ENCODE assay signal across 1 cellular context in the genomic region with DNA sequence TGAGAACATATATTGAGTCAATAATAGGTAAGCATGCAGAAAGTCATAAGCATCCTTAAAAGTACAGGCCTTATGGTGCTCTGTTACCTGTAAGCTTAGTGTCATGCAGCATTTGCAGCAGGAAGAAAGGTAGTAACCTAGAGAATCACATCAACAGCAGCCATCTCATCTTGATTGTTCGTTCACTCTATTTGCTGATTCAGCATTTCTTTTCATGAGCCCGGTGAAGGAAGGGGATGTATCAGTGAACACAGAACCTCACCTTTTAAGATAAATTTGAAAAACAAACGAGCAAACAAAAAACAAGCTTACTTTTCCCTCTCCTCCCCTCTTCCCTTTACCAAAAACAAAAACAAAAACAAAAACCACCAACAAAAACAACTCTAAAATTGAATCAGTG.
TF ChIP-seq lines count a peak whose summit lies in the region.

No MANE protein-coding gene starts in this region.

TF ChIP-seq in H1, 55 proteins besides CTCF, POLR2A, EP300 and RAD21:
- TF ChIP-seq CHD1 (IDR thresholded peaks at IDR 0.05; ENCODE audit: low read depth, low read length) (no peak), FOSL1 (IDR thresholded peaks at IDR 0.05; ENCODE audit: insufficient read depth, low read depth, low read length) (no peak), CBX8 (IDR thresholded peaks at IDR 0.05; ENCODE audit: borderline replicate concordance, low read depth, low read length) (no peak), POU5F1 (IDR thresholded peaks at IDR 0.05; ENCODE audit: low read depth, low read length) (no peak), SP1 (IDR thresholded peaks at IDR 0.05; ENCODE audit: low read depth, low read length) (no peak), SUZ12 (IDR thresholded peaks at IDR 0.05; ENCODE audit: low read length) (no peak), YY1 (IDR thresholded peaks at IDR 0.05; ENCODE audit: low read depth, low read length) (no peak), CHD2 (IDR thresholded peaks at IDR 0.05; ENCODE audit: low read length) (no peak), BACH1 (IDR thresholded peaks at IDR 0.05; ENCODE audit: low read length) (peak; percentile 46; the same call in 1 of the 2 replicates), SP4 (IDR thresholded peaks at IDR 0.05; ENCODE audit: low read length) (no peak), MAFK (IDR thresholded peaks at IDR 0.05; ENCODE audit: low read depth, low read length) (peak; percentile 100), KDM4A (IDR thresholded peaks at IDR 0.05; ENCODE audit: low read depth, low read length, severe bottlenecking) (no peak), SP2 (IDR thresholded peaks at IDR 0.05; ENCODE audit: low read length) (no peak)
- TF ChIP-seq, protein P1, sequence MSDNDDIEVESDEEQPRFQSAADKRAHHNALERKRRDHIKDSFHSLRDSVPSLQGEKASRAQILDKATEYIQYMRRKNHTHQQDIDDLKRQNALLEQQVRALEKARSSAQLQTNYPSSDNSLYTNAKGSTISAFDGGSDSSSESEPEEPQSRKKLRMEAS (IDR thresholded peaks at IDR 0.05), result no peak
- TF ChIP-seq, protein P2, sequence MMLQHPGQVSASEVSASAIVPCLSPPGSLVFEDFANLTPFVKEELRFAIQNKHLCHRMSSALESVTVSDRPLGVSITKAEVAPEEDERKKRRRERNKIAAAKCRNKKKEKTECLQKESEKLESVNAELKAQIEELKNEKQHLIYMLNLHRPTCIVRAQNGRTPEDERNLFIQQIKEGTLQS (IDR thresholded peaks at IDR 0.05; ENCODE audit: insufficient read depth, low read depth, low read length), result no peak
- TF ChIP-seq, protein P3, sequence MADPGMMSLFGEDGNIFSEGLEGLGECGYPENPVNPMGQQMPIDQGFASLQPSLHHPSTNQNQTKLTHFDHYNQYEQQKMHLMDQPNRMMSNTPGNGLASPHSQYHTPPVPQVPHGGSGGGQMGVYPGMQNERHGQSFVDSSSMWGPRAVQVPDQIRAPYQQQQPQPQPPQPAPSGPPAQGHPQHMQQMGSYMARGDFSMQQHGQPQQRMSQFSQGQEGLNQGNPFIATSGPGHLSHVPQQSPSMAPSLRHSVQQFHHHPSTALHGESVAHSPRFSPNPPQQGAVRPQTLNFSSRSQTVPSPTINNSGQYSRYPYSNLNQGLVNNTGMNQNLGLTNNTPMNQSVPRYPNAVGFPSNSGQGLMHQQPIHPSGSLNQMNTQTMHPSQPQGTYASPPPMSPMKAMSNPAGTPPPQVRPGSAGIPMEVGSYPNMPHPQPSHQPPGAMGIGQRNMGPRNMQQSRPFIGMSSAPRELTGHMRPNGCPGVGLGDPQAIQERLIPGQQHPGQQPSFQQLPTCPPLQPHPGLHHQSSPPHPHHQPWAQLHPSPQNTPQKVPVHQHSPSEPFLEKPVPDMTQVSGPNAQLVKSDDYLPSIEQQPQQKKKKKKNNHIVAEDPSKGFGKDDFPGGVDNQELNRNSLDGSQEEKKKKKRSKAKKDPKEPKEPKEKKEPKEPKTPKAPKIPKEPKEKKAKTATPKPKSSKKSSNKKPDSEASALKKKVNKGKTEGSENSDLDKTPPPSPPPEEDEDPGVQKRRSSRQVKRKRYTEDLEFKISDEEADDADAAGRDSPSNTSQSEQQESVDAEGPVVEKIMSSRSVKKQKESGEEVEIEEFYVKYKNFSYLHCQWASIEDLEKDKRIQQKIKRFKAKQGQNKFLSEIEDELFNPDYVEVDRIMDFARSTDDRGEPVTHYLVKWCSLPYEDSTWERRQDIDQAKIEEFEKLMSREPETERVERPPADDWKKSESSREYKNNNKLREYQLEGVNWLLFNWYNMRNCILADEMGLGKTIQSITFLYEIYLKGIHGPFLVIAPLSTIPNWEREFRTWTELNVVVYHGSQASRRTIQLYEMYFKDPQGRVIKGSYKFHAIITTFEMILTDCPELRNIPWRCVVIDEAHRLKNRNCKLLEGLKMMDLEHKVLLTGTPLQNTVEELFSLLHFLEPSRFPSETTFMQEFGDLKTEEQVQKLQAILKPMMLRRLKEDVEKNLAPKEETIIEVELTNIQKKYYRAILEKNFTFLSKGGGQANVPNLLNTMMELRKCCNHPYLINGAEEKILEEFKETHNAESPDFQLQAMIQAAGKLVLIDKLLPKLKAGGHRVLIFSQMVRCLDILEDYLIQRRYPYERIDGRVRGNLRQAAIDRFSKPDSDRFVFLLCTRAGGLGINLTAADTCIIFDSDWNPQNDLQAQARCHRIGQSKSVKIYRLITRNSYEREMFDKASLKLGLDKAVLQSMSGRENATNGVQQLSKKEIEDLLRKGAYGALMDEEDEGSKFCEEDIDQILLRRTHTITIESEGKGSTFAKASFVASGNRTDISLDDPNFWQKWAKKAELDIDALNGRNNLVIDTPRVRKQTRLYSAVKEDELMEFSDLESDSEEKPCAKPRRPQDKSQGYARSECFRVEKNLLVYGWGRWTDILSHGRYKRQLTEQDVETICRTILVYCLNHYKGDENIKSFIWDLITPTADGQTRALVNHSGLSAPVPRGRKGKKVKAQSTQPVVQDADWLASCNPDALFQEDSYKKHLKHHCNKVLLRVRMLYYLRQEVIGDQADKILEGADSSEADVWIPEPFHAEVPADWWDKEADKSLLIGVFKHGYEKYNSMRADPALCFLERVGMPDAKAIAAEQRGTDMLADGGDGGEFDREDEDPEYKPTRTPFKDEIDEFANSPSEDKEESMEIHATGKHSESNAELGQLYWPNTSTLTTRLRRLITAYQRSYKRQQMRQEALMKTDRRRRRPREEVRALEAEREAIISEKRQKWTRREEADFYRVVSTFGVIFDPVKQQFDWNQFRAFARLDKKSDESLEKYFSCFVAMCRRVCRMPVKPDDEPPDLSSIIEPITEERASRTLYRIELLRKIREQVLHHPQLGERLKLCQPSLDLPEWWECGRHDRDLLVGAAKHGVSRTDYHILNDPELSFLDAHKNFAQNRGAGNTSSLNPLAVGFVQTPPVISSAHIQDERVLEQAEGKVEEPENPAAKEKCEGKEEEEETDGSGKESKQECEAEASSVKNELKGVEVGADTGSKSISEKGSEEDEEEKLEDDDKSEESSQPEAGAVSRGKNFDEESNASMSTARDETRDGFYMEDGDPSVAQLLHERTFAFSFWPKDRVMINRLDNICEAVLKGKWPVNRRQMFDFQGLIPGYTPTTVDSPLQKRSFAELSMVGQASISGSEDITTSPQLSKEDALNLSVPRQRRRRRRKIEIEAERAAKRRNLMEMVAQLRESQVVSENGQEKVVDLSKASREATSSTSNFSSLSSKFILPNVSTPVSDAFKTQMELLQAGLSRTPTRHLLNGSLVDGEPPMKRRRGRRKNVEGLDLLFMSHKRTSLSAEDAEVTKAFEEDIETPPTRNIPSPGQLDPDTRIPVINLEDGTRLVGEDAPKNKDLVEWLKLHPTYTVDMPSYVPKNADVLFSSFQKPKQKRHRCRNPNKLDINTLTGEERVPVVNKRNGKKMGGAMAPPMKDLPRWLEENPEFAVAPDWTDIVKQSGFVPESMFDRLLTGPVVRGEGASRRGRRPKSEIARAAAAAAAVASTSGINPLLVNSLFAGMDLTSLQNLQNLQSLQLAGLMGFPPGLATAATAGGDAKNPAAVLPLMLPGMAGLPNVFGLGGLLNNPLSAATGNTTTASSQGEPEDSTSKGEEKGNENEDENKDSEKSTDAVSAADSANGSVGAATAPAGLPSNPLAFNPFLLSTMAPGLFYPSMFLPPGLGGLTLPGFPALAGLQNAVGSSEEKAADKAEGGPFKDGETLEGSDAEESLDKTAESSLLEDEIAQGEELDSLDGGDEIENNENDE (IDR thresholded peaks at IDR 0.05; ENCODE audit: insufficient replicate concordance, low read length), result no peak
- TF ChIP-seq, protein P4, sequence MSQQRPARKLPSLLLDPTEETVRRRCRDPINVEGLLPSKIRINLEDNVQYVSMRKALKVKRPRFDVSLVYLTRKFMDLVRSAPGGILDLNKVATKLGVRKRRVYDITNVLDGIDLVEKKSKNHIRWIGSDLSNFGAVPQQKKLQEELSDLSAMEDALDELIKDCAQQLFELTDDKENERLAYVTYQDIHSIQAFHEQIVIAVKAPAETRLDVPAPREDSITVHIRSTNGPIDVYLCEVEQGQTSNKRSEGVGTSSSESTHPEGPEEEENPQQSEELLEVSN (IDR thresholded peaks at IDR 0.05), result no peak
